In genomic region chr2:226270279-226270678, GRCh38 we compare ENCODE assay signal across 23 cellular contexts.
A peak's percentile ranks its signal among the peaks of the same experiment; 100 is the strongest.
DNase-seq lines count a peak whose midpoint lies in the region; ATAC-seq, FAIRE-seq and TF ChIP-seq lines count a peak whose summit lies in the region.
"Had no signal": no experiment of that assay in that cellular context is flagged by ENCODE, and none has a peak within 500 bp of the region (broad histone marks: within the 10 kb centered on the region; RNA-seq: fewer than 3 reads in every experiment).

No MANE protein-coding gene starts in this region.

- H3K36me3 Mint-ChIP-seq in Caco-2 (ENCODE audit: insufficient read depth, unreplicated experiment): no peaks in the 10 kb centered on the region
- H3K36me3 Mint-ChIP-seq in T-helper 2 cell treated with Interferon-gamma antibody and Interleukin-4, amounts not matched to agents 5 μg/mL and 100 μg/mL, for 36 hours (ENCODE audit: low read depth): no peaks in the 10 kb centered on the region
- H3K36me3 Mint-ChIP-seq: CD4-positive, CD25-positive, alpha-beta regulatory T cell; CD8-positive, alpha-beta T cell had no signal

- no peak for TF ChIP-seq CTCF in HepG2 (CRISPR knock-in tag; IDR thresholded peaks at IDR 0.05)
- TF ChIP-seq CTCF in right lobe of liver (IDR thresholded peaks at IDR 0.05): no peak
- TF ChIP-seq CTCF in HCT116 (IDR thresholded peaks at IDR 0.05 in 2 of 3, conservative IDR thresholded peaks at IDR 0.05 in 1 of 3; ENCODE audit: borderline replicate concordance in 1 of 3, insufficient read depth in 1 of 3, low read depth in 2 of 3, low read length in 2 of 3): no peak
- no peak for TF ChIP-seq CTCF in Caco-2 (IDR thresholded peaks at IDR 0.05; ENCODE audit: insufficient read depth in 1 of 2, low read depth in 1 of 2, low read length in 1 of 2, severe bottlenecking in 1 of 2, unreplicated experiment in 1 of 2)

- no peak for ATAC-seq in HepG2
- no peak for ATAC-seq in right lobe of liver
- no peak for ATAC-seq in HCT116
- ATAC-seq: A549; CD8-positive, alpha-beta T cell had no signal

- no peaks in the 10 kb centered on the region for H3K4me1 ChIP-seq in HepG2 (ENCODE audit: insufficient read depth, low read length)
- H3K4me1 ChIP-seq in right lobe of liver: no peaks in the 10 kb centered on the region
- peaks cover 0 to 5% of the 10 kb centered on the region in 2 experiments; a peak in 1 of 4 replicates for H3K4me1 ChIP-seq in HCT116 (ENCODE audit: control insufficient read depth in 1 of 2, insufficient read depth in 2 of 2, low read length in 2 of 2)
- no peaks in the 10 kb centered on the region for H3K4me1 ChIP-seq in Caco-2
- H3K4me1 ChIP-seq: A549, BLaER1 had no signal

- BruUV-seq in HepG2 (replicated peaks; lab: Mats Ljungman, UMichigan) (no TSS peak), HCT116 (replicated peaks; lab: Mats Ljungman, UMichigan) (no TSS peak), Caco-2 (replicated peaks; lab: Mats Ljungman, UMichigan) (no TSS peak)

- H3K9ac ChIP-seq in HepG2 (ENCODE audit: insufficient read depth, low read depth, low read length) (no peak overlapping the region), HCT116 (ENCODE audit: low read length) (no peak overlapping the region)
- H3K9ac ChIP-seq: BLaER1 had no signal

- TF ChIP-seq RAD21 in HepG2 (CRISPR knock-in tag; IDR thresholded peaks at IDR 0.05): no peak
- no peak for TF ChIP-seq RAD21 in HCT116 (IDR thresholded peaks at IDR 0.05; ENCODE audit: low read depth)

- FAIRE-seq in HepG2 (lab: Jason Lieb, UNC): no peak
- FAIRE-seq: A549, D721Med, GM12892 had no signal

- in situ Hi-C loops in HepG2 (cut with HindIII; ENCODE audit: extremely low pct_ligation_motif_present, low pct_unique_long_range_greater_than_20kb): no loop called here

- WGBS in HepG2 (ENCODE audit: low lambda C conversion rate): 0% methylated on average over 4 of the region's 4 CpGs
- WGBS in right lobe of liver (ENCODE audit: insufficient coverage, low coverage, low lambda C conversion rate, missing lambda C conversion rate): 36% methylated on average over 4 of the region's 4 CpGs

- intact Hi-C loops in HepG2 (cut with micrococcal nuclease; ENCODE audit: unreplicated experiment) (no loop called here), right lobe of liver (cut with DNase I) (no loop called here), HCT116 (cut with micrococcal nuclease) (no loop called here), Caco-2 (cut with micrococcal nuclease; ENCODE audit: unreplicated experiment) (no loop called here)

- POLR2A ChIA-PET in HepG2 (lab: Yijun Ruan, JAX) (no interaction called here), HCT116 (lab: Charles Lee) (no interaction called here), Caco-2 (lab: Charles Lee) (no interaction called here)

- TF ChIP-seq EP300 in HepG2 (IDR thresholded peaks at IDR 0.05; ENCODE audit: low read depth in 2 of 2, low read length in 2 of 2): no peak
- TF ChIP-seq EP300 in HepG2 (CRISPR knock-in tag; IDR thresholded peaks at IDR 0.05; ENCODE audit: borderline replicate concordance): no peak

- no peaks in the 10 kb centered on the region; a peak in 2 of 5 replicates for H3K27me3 ChIP-seq in HepG2 (ENCODE audit: control insufficient read depth in 1 of 2, insufficient read depth in 2 of 2, low read length in 2 of 2)
- no peaks in the 10 kb centered on the region for H3K27me3 ChIP-seq in right lobe of liver
- no peaks in the 10 kb centered on the region for H3K27me3 ChIP-seq in HCT116 (ENCODE audit: insufficient read depth, low read length)
- H3K27me3 ChIP-seq in Caco-2 (replicated peaks; ENCODE audit: control insufficient read depth, insufficient read depth, low read length): no peaks in the 10 kb centered on the region
- H3K27me3 ChIP-seq: BLaER1 had no signal

- no peak overlapping the region for H3K27ac Mint-ChIP-seq in Caco-2 (ENCODE audit: unreplicated experiment)
- H3K27ac Mint-ChIP-seq in T-helper 2 cell treated with Interferon-gamma antibody and Interleukin-4, amounts not matched to agents 5 μg/mL and 100 μg/mL, for 36 hours: no peak overlapping the region
- H3K27ac Mint-ChIP-seq: B cell; CD4-positive, CD25-positive, alpha-beta regulatory T cell; CD8-positive, alpha-beta T cell had no signal

- no peaks in the 10 kb centered on the region for H3K27me3 Mint-ChIP-seq in Caco-2 (ENCODE audit: insufficient read depth, unreplicated experiment)
- H3K27me3 Mint-ChIP-seq in T-helper 2 cell treated with Interferon-gamma antibody and Interleukin-4, amounts not matched to agents 5 μg/mL and 100 μg/mL, for 36 hours (ENCODE audit: low read depth): peaks cover 2% of the 10 kb centered on the region
- H3K27me3 Mint-ChIP-seq: CD4-positive, CD25-positive, alpha-beta regulatory T cell had no signal

- H3K9me2 ChIP-seq in HCT116 (ENCODE audit: insufficient read depth): no peaks in the 10 kb centered on the region

- no peaks in the 10 kb centered on the region for H3K9me3 Mint-ChIP-seq in Caco-2 (ENCODE audit: unreplicated experiment)
- H3K9me3 Mint-ChIP-seq in T-helper 2 cell treated with Interferon-gamma antibody and Interleukin-4, amounts not matched to agents 5 μg/mL and 100 μg/mL, for 36 hours: no peaks in the 10 kb centered on the region
- H3K9me3 Mint-ChIP-seq: CD8-positive, alpha-beta T cell had no signal

- H3K4me2 ChIP-seq in HepG2 (ENCODE audit: low read depth, low read length) (no peak overlapping the region), HCT116 (ENCODE audit: low read length) (no peak overlapping the region)
- H3K4me2 ChIP-seq: A549, BLaER1 had no signal

- CTCF ChIA-PET in HepG2 (lab: Yijun Ruan, JAX; ENCODE audit: low intra/inter-chr PET ratio, low total read pairs): no interaction called here
- CTCF ChIA-PET in HCT116 (lab: Charles Lee): no interaction called here
- CTCF ChIA-PET in Caco-2 (lab: Charles Lee): no interaction called here

- no peaks in the 10 kb centered on the region for H3K4me1 Mint-ChIP-seq in Caco-2 (ENCODE audit: low read depth, unreplicated experiment)
- H3K4me1 Mint-ChIP-seq in T-helper 2 cell treated with Interferon-gamma antibody and Interleukin-4, amounts not matched to agents 5 μg/mL and 100 μg/mL, for 36 hours (ENCODE audit: low read depth): no peaks in the 10 kb centered on the region
- H3K4me1 Mint-ChIP-seq: B cell; CD4-positive, CD25-positive, alpha-beta regulatory T cell had no signal

- no peaks in the 10 kb centered on the region for H3K79me2 ChIP-seq in HepG2 (ENCODE audit: insufficient read depth, low read length)
- H3K79me2 ChIP-seq in HCT116 (ENCODE audit: insufficient read depth, low read length): no peaks in the 10 kb centered on the region

- TF ChIP-seq POLR2A in HepG2 (IDR thresholded peaks at IDR 0.05; ENCODE audit: insufficient read depth in 1 of 2, low read depth in 2 of 2, low read length in 2 of 2): no peak
- no peak for TF ChIP-seq POLR2A in right lobe of liver (IDR thresholded peaks at IDR 0.05)
- TF ChIP-seq POLR2A in HCT116 (IDR thresholded peaks at IDR 0.05; ENCODE audit: borderline replicate concordance, extremely low read depth, insufficient read depth, insufficient read length): no peak

- no peak overlapping the region for H3K4me3 Mint-ChIP-seq in Caco-2 (ENCODE audit: unreplicated experiment)
- H3K4me3 Mint-ChIP-seq in T-helper 2 cell treated with Interferon-gamma antibody and Interleukin-4, amounts not matched to agents 5 μg/mL and 100 μg/mL, for 36 hours: no peak overlapping the region
- H3K4me3 Mint-ChIP-seq: B cell; CD4-positive, CD25-positive, alpha-beta regulatory T cell; CD8-positive, alpha-beta T cell had no signal

- H3K9me3 ChIP-seq in HepG2 (ENCODE audit: low read length): no peaks in the 10 kb centered on the region
- no peaks in the 10 kb centered on the region for H3K9me3 ChIP-seq in right lobe of liver
- no peaks in the 10 kb centered on the region; a peak in 1 of 4 replicates for H3K9me3 ChIP-seq in HCT116 (ENCODE audit: control insufficient read depth in 1 of 2, insufficient read depth in 1 of 2, low read depth in 1 of 2, low read length in 2 of 2)
- no peaks in the 10 kb centered on the region for H3K9me3 ChIP-seq in Caco-2
- H3K9me3 ChIP-seq: A549, BLaER1 had no signal

- RAD21 ChIA-PET in HCT116 (lab: Charles Lee; ENCODE audit: low non-redundant PET in 1 of 2, low total read pairs in 2 of 2, uncharacterized antibody in 2 of 2, unreplicated experiment in 2 of 2): no interaction called here

- DNase-seq in HepG2 (ENCODE audit: low spot score) (no peak), right lobe of liver (no peak), HCT116 (ENCODE audit: low read depth, low spot score) (no peak), myocyte (ENCODE audit: low read depth) (peak; percentile 70), Caco-2 (no peak), NCI-H128 (lab: John Stamatoyannopoulos, UW; ENCODE audit: unreplicated experiment) (no peak)
- no peak for DNase-seq in T-helper 2 cell treated with Interferon-gamma antibody and Interleukin-4, amounts not matched to agents 5 μg/mL and 100 μg/mL, for 36 hours (ENCODE audit: low spot score)
- DNase-seq: 8988T; ACHN; CD4-positive, CD25-positive, alpha-beta regulatory T cell; CD8-positive, alpha-beta T cell; DMS 273 treated with DMSO at 0.1 percent for 48 hours; DMS79; GF-D8; GOT3; H7; HCEC 1CT had no signal

- H3K27ac ChIP-seq in HepG2 (ENCODE audit: extremely low read length, insufficient read depth, low read length) (no peak overlapping the region), right lobe of liver (no peak overlapping the region), HCT116 (ENCODE audit: low read depth, low read length) (no peak overlapping the region)
- H3K27ac ChIP-seq: A549, BLaER1, C4-2B had no signal

- H4K20me1 ChIP-seq in HepG2 (ENCODE audit: insufficient read depth, low read length) (no peaks in the 10 kb centered on the region), HCT116 (ENCODE audit: insufficient read depth) (no peaks in the 10 kb centered on the region)
- H4K20me1 ChIP-seq: BLaER1 had no signal

- no peaks in the 10 kb centered on the region for H3K36me3 ChIP-seq in HepG2 (replicated peaks in 1 of 2; ENCODE audit: control insufficient read depth in 1 of 2, insufficient read depth in 2 of 2, low read length in 2 of 2)
- H3K36me3 ChIP-seq in right lobe of liver: no peaks in the 10 kb centered on the region
- peaks cover 0 to 4% of the 10 kb centered on the region in 2 experiments; a peak in 1 of 4 replicates for H3K36me3 ChIP-seq in HCT116 (ENCODE audit: control insufficient read depth in 1 of 2, insufficient read depth in 2 of 2, low read length in 2 of 2)
- H3K36me3 ChIP-seq in Caco-2 (ENCODE audit: control insufficient read depth, insufficient read depth, low read length): no peaks in the 10 kb centered on the region
- H3K36me3 ChIP-seq: BLaER1 had no signal

- H3K4me3 ChIP-seq in HepG2 (replicated peaks in 1 of 3; ENCODE audit: insufficient read depth in 1 of 3, low read depth in 2 of 3, low read length in 3 of 3): no peak overlapping the region
- H3K4me3 ChIP-seq in right lobe of liver: no peak overlapping the region
- no peak overlapping the region for H3K4me3 ChIP-seq in HCT116 (replicated peaks in 1 of 2; ENCODE audit: low read depth in 1 of 2, low read length in 2 of 2)
- no peak overlapping the region for H3K4me3 ChIP-seq in Caco-2 (ENCODE audit: low read depth, low read length)
- H3K4me3 ChIP-seq: A549, BLaER1 had no signal

- H2AFZ ChIP-seq in HepG2 (ENCODE audit: low read length) (no peak overlapping the region), HCT116 (ENCODE audit: low read depth, low read length, poor library complexity, severe bottlenecking) (peak overlapping the region; percentile 3)

TF ChIP-seq in HCT116, 20 proteins besides CTCF, POLR2A, EP300 and RAD21 (continues in another document):
- TF ChIP-seq EZH2phosphoT487 (IDR thresholded peaks at IDR 0.05; ENCODE audit: borderline replicate concordance): no peak
